25 cellular contexts compared by ENCODE assay signal in genomic region chr14:85788834-85789233, GRCh38.
"Had no signal": no experiment of that assay in that cellular context is flagged by ENCODE, and none has a peak within 500 bp of the region (broad histone marks: within the 10 kb centered on the region; RNA-seq: fewer than 3 reads in every experiment).

No MANE protein-coding gene starts in this region.

- H3K79me2 ChIP-seq: parathyroid adenoma had no signal

- H3K9me3 ChIP-seq: ovary, psoas muscle, sigmoid colon, stomach, thoracic aorta, thyroid gland, tibial nerve, upper lobe of left lung, vagina had no signal

- FAIRE-seq: small intestine, urothelium cell line had no signal

- H3K4me2 ChIP-seq: neural progenitor cell had no signal

- ATAC-seq: natural killer cell; psoas muscle; right cardiac atrium; stimulated activated effector memory CD8-positive, alpha-beta T cell treated with anti-CD3 and anti-CD28 coated beads, Interleukin-12 subunit alpha, Interleukin-12 subunit beta, amount 100 ng/mL, for 72 hours; stimulated activated naive B cell treated with anti-CD40 and anti-IgM and Interleukin-4, amounts not matched to agents 10 μg/mL and 1 μg/mL and 100 μg/mL, for 72 hours had no signal

- H3K4me3 ChIP-seq: neural progenitor cell, ovary, psoas muscle, sigmoid colon, stomach, thoracic aorta, thyroid gland, tibial nerve, upper lobe of left lung, vagina had no signal

- H3K27ac ChIP-seq: neural progenitor cell, ovary, parathyroid adenoma, psoas muscle, sigmoid colon, stomach, thoracic aorta, thyroid gland, tibial nerve, upper lobe of left lung, vagina had no signal

- H2AFZ ChIP-seq: neural progenitor cell, parathyroid adenoma had no signal

- H3K36me3 ChIP-seq: neural progenitor cell, ovary, sigmoid colon, stomach, thoracic aorta, thyroid gland, tibial nerve, upper lobe of left lung, vagina had no signal

- DNase-seq: natural killer cell; occipital lobe; ovary; posterior cingulate gyrus; psoas muscle; right cardiac atrium; sigmoid colon; small intestine; stimulated activated CD4-positive, alpha-beta T cell treated with anti-CD3 and anti-CD28 coated beads, Interleukin-15, amount 100 ng/mL, for 24 hours; stimulated activated CD4-positive, alpha-beta T cell treated with anti-CD3 and anti-CD28 coated beads, Interleukin-2, amount 100 ng/mL, for 24 hours; stimulated activated CD4-positive, alpha-beta T cell treated with anti-CD3 and anti-CD28 coated beads, Interleukin-2, amount 100 ng/mL, for 48 hours; stimulated activated CD4-positive, alpha-beta T cell treated with anti-CD3 and anti-CD28 coated beads, Interleukin-4, amount 100 ng/mL, for 24 hours; stimulated activated naive B cell treated with anti-CD40 and anti-IgM and Interleukin-4, amounts not matched to agents 10 μg/mL and 1 μg/mL and 100 μg/mL, for 72 hours; stimulated activated naive CD4-positive, alpha-beta T cell treated with Interleukin-2 at 50 U/mL for 16 hours; stomach; thyroid gland; trophoblast cell; upper lobe of left lung had no signal

- H3K4me1 ChIP-seq: parathyroid adenoma, psoas muscle, sigmoid colon, stomach, thyroid gland, tibial nerve, upper lobe of left lung, vagina had no signal

- H3K27me3 ChIP-seq: neural progenitor cell, ovary, sigmoid colon, stomach, thyroid gland, tibial nerve, upper lobe of left lung, vagina had no signal

- H3K9ac ChIP-seq: neural progenitor cell, parathyroid adenoma had no signal
